10 cellular contexts compared by ENCODE assay signal in the genomic region with DNA sequence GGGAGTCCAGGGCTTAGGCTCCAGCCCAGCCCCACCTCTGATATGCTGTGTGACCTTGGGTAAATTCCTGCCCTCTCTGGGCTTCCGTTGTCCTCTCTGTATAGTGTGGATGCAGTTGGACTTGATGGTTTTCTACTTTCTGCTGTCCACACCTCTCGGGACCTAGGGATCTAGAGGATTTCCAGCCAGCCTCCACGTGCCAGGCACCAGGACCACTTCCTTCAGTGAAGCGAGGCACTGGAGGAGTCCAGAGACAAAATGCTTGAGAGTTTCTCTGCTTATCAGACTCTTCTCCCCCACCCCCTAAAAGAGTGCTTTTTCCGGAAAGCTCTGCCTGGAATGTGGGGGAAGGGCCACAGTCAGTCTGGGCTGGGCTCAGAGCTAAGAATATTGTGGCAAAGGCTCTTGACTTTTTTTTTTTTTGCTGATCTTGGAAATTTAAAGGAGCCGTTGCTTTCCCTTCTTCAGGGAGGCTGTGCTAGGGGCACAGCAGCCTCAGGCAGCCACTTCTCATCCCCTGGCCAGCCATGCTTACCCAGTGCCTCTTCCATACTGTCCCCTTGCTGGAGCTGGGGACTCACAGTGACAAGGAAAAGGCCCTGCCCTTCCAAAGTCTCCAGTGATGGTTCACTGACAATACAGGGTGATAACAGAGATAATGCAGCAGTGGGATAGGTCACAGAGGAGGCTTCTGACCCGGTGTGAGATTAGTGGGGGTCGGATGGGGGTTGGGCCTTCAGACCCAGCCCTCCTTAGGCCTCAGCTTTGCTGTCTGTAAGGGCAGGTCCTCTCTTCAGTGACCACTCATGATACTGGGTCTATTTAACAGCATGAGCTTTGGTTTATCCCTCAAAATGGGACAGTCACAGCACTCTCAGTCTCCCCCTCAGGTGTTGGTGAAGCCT. TPM values are rescaled to one million over a fixed set of nuclear protein-coding genes. Genes with fewer than 3 reads are reported as not detected.
DNase-seq lines count a peak whose midpoint lies in the region; ATAC-seq and TF ChIP-seq lines count a peak whose summit lies in the region.
"Had no signal": no experiment of that assay in that cellular context is flagged by ENCODE, and none has a peak within 500 bp of the region (broad histone marks: within the 10 kb centered on the region; RNA-seq: fewer than 3 reads in every experiment).

No MANE protein-coding gene starts in this region.

- peaks cover 26% of the 10 kb centered on the region for H3K4me1 Mint-ChIP-seq in stimulated activated memory B cell treated with anti-CD40 and anti-IgM and Interleukin-4, amounts not matched to agents 10 μg/mL and 1 μg/mL and 100 μg/mL, for 72 hours
- peaks cover 10 to 33% (median 23%) of the 10 kb centered on the region in 4 donors for H3K4me1 Mint-ChIP-seq in CD4-positive, alpha-beta memory T cell

- H2AFZ ChIP-seq in parathyroid adenoma = peak overlapping the region; percentile 74

- H3K27me3 ChIP-seq in parathyroid adenoma (ENCODE audit: control insufficient read depth, insufficient read depth, low read length) = no peaks in the 10 kb centered on the region
- no peaks in the 10 kb centered on the region for H3K27me3 ChIP-seq in CD4-positive, alpha-beta memory T cell (ENCODE audit: insufficient read depth, low read length)

- POLR2A ChIA-PET in CD4-positive, alpha-beta memory T cell (lab: Charles Lee; ENCODE audit: partially characterized antibody) = no interaction called here

- H3K27me3 Mint-ChIP-seq in stimulated activated memory B cell treated with anti-CD40 and anti-IgM and Interleukin-4, amounts not matched to agents 10 μg/mL and 1 μg/mL and 100 μg/mL, for 72 hours = peaks cover 35% of the 10 kb centered on the region
- no peaks in the 10 kb centered on the region for H3K27me3 Mint-ChIP-seq in CD4-positive, alpha-beta memory T cell

- H3K4me3 ChIP-seq in parathyroid adenoma (ENCODE audit: low read depth, low read length) = no peak overlapping the region
- no peak overlapping the region for H3K4me3 ChIP-seq in CD4-positive, alpha-beta memory T cell (ENCODE audit: low read length in 2 of 2)

- peak overlapping the region; percentile 68 for H3K27ac ChIP-seq in parathyroid adenoma
- H3K27ac ChIP-seq in CD4-positive, alpha-beta memory T cell (ENCODE audit: low read depth, low read length) = no peak overlapping the region

- H3K36me3 Mint-ChIP-seq in stimulated activated memory B cell treated with anti-CD40 and anti-IgM and Interleukin-4, amounts not matched to agents 10 μg/mL and 1 μg/mL and 100 μg/mL, for 72 hours = no peaks in the 10 kb centered on the region
- H3K36me3 Mint-ChIP-seq in CD4-positive, alpha-beta memory T cell = peaks cover 0 to 12% of the 10 kb centered on the region in 2 donors

- H3K4me2 ChIP-seq in parathyroid adenoma (ENCODE audit: low read length) = no peak overlapping the region

- CTCF ChIA-PET in CD4-positive, alpha-beta memory T cell (lab: Charles Lee; ENCODE audit: partially characterized antibody) = interaction anchor here (0.9 to 1.4 kb wide), 3 partner anchors 11 to 18 kb away, joined by 3 to 4 read pairs (median 3); no protein-coding TSS in a partner anchor

- no peak overlapping the region for H3K27ac Mint-ChIP-seq in stimulated activated memory B cell treated with anti-CD40 and anti-IgM and Interleukin-4, amounts not matched to agents 10 μg/mL and 1 μg/mL and 100 μg/mL, for 72 hours
- H3K27ac Mint-ChIP-seq in CD4-positive, alpha-beta memory T cell = peak overlapping the region in 3 of 7 donors; percentile 25 to 72 (median 63)
- H3K27ac Mint-ChIP-seq: dendritic cell treated with granulocyte-macrophage colony-stimulating factor and Interleukin-4, amounts not matched to agents 40 ng/mL and 50 ng/mL, for 4 days had no signal

- peaks cover 3% of the 10 kb centered on the region for H3K79me2 ChIP-seq in parathyroid adenoma

- no peaks in the 10 kb centered on the region for H3K9me3 ChIP-seq in parathyroid adenoma (ENCODE audit: control insufficient read depth, low read length)
- H3K9me3 ChIP-seq in CD4-positive, alpha-beta memory T cell (ENCODE audit: control insufficient read depth in 1 of 2, low read length in 2 of 2) = no peaks in the 10 kb centered on the region

- H3K9me3 Mint-ChIP-seq in stimulated activated memory B cell treated with anti-CD40 and anti-IgM and Interleukin-4, amounts not matched to agents 10 μg/mL and 1 μg/mL and 100 μg/mL, for 72 hours = no peaks in the 10 kb centered on the region
- H3K9me3 Mint-ChIP-seq in CD4-positive, alpha-beta memory T cell = no peaks in the 10 kb centered on the region
- H3K9me3 Mint-ChIP-seq: dendritic cell treated with granulocyte-macrophage colony-stimulating factor and Interleukin-4, amounts not matched to agents 40 ng/mL and 50 ng/mL, for 4 days had no signal

- TF ChIP-seq CTCF in AG09319 (IDR thresholded peaks at IDR 0.05; ENCODE audit: low read depth, low read length) (no peak), parathyroid adenoma (IDR thresholded peaks at IDR 0.05) (no peak)

- peak; percentile 6 for ATAC-seq in SK-N-SH treated with all-trans-retinoic acid at 6 μM for 48 hours
- ATAC-seq in stimulated activated memory B cell treated with anti-CD40 and anti-IgM and Interleukin-4, amounts not matched to agents 10 μg/mL and 1 μg/mL and 100 μg/mL, for 72 hours = no peak
- ATAC-seq in HG03280 (IDR thresholded peaks at IDR 0.05; ENCODE audit: unreplicated experiment) = no peak

- intact Hi-C loops in CD4-positive, alpha-beta memory T cell (cut with micrococcal nuclease) = no loop called here

- peak; percentile 79 for DNase-seq in AG09319 (ENCODE audit: extremely low read depth, low read depth)
- peak; percentile 90 for DNase-seq in fibroblast of peridontal ligament (ENCODE audit: extremely low read depth)
- no peak for DNase-seq in NOMO-1 treated with DMSO at 0.1 percent for 48 hours (lab: John Stamatoyannopoulos, UW; ENCODE audit: unreplicated experiment)
- DNase-seq in CD4-positive, alpha-beta memory T cell = no peak
- DNase-seq: stimulated activated CD4-positive, alpha-beta T cell treated with anti-CD3 and anti-CD28 coated beads, Interleukin-4, amount 100 ng/mL, for 24 hours had no signal

- peaks cover 11% of the 10 kb centered on the region for H3K4me1 ChIP-seq in parathyroid adenoma
- H3K4me1 ChIP-seq in CD4-positive, alpha-beta memory T cell (ENCODE audit: insufficient read depth, low read length) = peaks cover 20% of the 10 kb centered on the region

- H3K9ac ChIP-seq in parathyroid adenoma = no peak overlapping the region

- no peak overlapping the region for H3K4me3 Mint-ChIP-seq in stimulated activated memory B cell treated with anti-CD40 and anti-IgM and Interleukin-4, amounts not matched to agents 10 μg/mL and 1 μg/mL and 100 μg/mL, for 72 hours
- no peak overlapping the region for H3K4me3 Mint-ChIP-seq in CD4-positive, alpha-beta memory T cell
- H3K4me3 Mint-ChIP-seq: dendritic cell treated with granulocyte-macrophage colony-stimulating factor and Interleukin-4, amounts not matched to agents 40 ng/mL and 50 ng/mL, for 4 days had no signal

- H3K36me3 ChIP-seq in parathyroid adenoma (ENCODE audit: control insufficient read depth, insufficient read depth, low read length) = no peaks in the 10 kb centered on the region
- no peaks in the 10 kb centered on the region for H3K36me3 ChIP-seq in CD4-positive, alpha-beta memory T cell (ENCODE audit: insufficient read depth, low read length)

TF ChIP-seq in SK-N-SH treated with all-trans-retinoic acid at 6 μM for 48 hours, 23 proteins besides CTCF, POLR2A, EP300 and RAD21 (continues in another document):
- TF ChIP-seq RARB (CRISPR knock-in tag; IDR thresholded peaks at IDR 0.05) = no peak
- TF ChIP-seq CSDC2 (CRISPR knock-in tag; IDR thresholded peaks at IDR 0.05) = no peak
- TF ChIP-seq CREB5 (CRISPR knock-in tag; IDR thresholded peaks at IDR 0.05; ENCODE audit: low read depth) = no peak
- TF ChIP-seq, protein P1, sequence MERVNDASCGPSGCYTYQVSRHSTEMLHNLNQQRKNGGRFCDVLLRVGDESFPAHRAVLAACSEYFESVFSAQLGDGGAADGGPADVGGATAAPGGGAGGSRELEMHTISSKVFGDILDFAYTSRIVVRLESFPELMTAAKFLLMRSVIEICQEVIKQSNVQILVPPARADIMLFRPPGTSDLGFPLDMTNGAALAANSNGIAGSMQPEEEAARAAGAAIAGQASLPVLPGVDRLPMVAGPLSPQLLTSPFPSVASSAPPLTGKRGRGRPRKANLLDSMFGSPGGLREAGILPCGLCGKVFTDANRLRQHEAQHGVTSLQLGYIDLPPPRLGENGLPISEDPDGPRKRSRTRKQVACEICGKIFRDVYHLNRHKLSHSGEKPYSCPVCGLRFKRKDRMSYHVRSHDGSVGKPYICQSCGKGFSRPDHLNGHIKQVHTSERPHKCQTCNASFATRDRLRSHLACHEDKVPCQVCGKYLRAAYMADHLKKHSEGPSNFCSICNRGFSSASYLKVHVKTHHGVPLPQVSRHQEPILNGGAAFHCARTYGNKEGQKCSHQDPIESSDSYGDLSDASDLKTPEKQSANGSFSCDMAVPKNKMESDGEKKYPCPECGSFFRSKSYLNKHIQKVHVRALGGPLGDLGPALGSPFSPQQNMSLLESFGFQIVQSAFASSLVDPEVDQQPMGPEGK (CRISPR knock-in tag; IDR thresholded peaks at IDR 0.05; ENCODE audit: borderline replicate concordance) = no peak
- TF ChIP-seq ISL1 (CRISPR knock-in tag; IDR thresholded peaks at IDR 0.05) = no peak

RNA-seq across cellular contexts. Expression of gene SERPINH1, which starts 2.9 kb away (rescaled TPM):
- total RNA-seq in CD4-positive, alpha-beta memory T cell = 10 to 100 TPM; 15.6 to 16.2 TPM
- polyA plus RNA-seq in CD4-positive, alpha-beta memory T cell = 1 to 10 TPM; 1.1 to 7.1 TPM

RNA-seq across cellular contexts. Expression of gene GDPD5, which starts 33.5 kb away (rescaled TPM):
- 100 to 1,000 TPM; 141 to 160 TPM for total RNA-seq in CD4-positive, alpha-beta memory T cell
- 10 to 100 TPM; 11.0 to 30.0 TPM for polyA plus RNA-seq in CD4-positive, alpha-beta memory T cell

Comparison
In these comparisons a context has a peak if more than half of its experiments do, and no peak if none do; other contexts are left out.
1. DNase-seq: peak in AG09319 (single experiment) and fibroblast of peridontal ligament (single experiment); none in NOMO-1 treated with DMSO at 0.1 percent for 48 hours (single experiment) and CD4-positive, alpha-beta memory T cell (0 of 5).